Comparison of ENCODE assay signal across 11 cellular contexts in the genomic region with DNA sequence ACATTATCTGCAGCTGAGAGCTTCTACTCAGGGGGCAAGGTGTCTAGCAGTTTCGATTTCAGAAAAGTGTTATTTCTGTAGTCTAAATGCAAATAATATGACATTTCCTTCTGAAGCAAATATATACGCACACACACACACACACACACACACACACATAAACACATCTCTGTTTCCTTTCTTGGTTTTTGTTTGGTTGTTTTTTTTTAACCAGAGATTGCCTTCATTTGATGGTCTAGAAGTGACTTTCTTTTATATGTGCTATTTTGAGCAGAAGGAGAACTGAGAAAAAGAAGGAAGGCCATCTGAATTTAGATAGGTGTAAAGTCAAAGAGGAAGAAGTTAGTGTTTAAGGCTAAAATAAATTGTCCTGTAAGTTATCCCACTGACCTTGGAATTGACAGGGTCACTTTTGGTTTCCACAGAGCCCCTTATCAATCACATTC.
DNase-seq lines count a peak whose midpoint lies in the region; ATAC-seq and TF ChIP-seq lines count a peak whose summit lies in the region.
"Had no signal": no experiment of that assay in that cellular context is flagged by ENCODE, and none has a peak within 500 bp of the region (broad histone marks: within the 10 kb centered on the region; RNA-seq: fewer than 3 reads in every experiment).

No MANE protein-coding gene starts in this region.

- H3K4me1 ChIP-seq in mucosa of rectum (ENCODE audit: control insufficient read depth in 2 of 2, insufficient read depth in 2 of 2, low read length in 2 of 2): no peaks in the 10 kb centered on the region
- no peaks in the 10 kb centered on the region for H3K4me1 ChIP-seq in smooth muscle cell (ENCODE audit: low read depth)
- H3K4me1 ChIP-seq: pancreas had no signal

- H3K79me2 ChIP-seq in smooth muscle cell (ENCODE audit: low read depth): no peaks in the 10 kb centered on the region

- H3K4me3 ChIP-seq in mucosa of rectum (ENCODE audit: low read length in 2 of 2) (no peak overlapping the region), smooth muscle cell (no peak overlapping the region)
- H3K4me3 ChIP-seq: pancreas had no signal

- H3K9me3 ChIP-seq in mucosa of rectum (ENCODE audit: control insufficient read depth in 2 of 2, low read length in 2 of 2) (no peaks in the 10 kb centered on the region), smooth muscle cell (replicated peaks; ENCODE audit: low read depth) (no peaks in the 10 kb centered on the region)
- H3K9me3 ChIP-seq: pancreas had no signal

- H2AFZ ChIP-seq in smooth muscle cell (ENCODE audit: low read depth): no peak overlapping the region

- 93% methylated on average over 2 of the region's 2 CpGs for WGBS in smooth muscle cell (ENCODE audit: low lambda C conversion rate)

- H3K4me2 ChIP-seq in smooth muscle cell: no peak overlapping the region

- ATAC-seq in GM18907 (IDR thresholded peaks at IDR 0.05; ENCODE audit: unreplicated experiment) (peak; percentile 84), GM21825 (IDR thresholded peaks at IDR 0.05; ENCODE audit: unreplicated experiment) (peak; percentile 79), HG03378 (IDR thresholded peaks at IDR 0.05; ENCODE audit: unreplicated experiment) (peak; percentile 63)
- ATAC-seq: left lobe of liver, pancreas had no signal

- H3K27ac ChIP-seq in mucosa of rectum (ENCODE audit: low read depth in 2 of 2, low read length in 2 of 2) (peak overlapping the region; percentile 10 to 40), smooth muscle cell (ENCODE audit: low read depth) (no peak overlapping the region)
- H3K27ac ChIP-seq: pancreas had no signal

- H3K36me3 ChIP-seq in mucosa of rectum (ENCODE audit: control insufficient read depth in 2 of 2, insufficient read depth in 2 of 2, low read length in 2 of 2) (no peaks in the 10 kb centered on the region), smooth muscle cell (ENCODE audit: low read depth) (no peaks in the 10 kb centered on the region)
- H3K36me3 ChIP-seq: pancreas had no signal

- no peak for TF ChIP-seq CTCF in smooth muscle cell (IDR thresholded peaks at IDR 0.05; ENCODE audit: borderline replicate concordance, insufficient read depth, poor library complexity, severe bottlenecking)

- no peaks in the 10 kb centered on the region for H3F3A ChIP-seq in smooth muscle cell (ENCODE audit: low read depth)

- H4K20me1 ChIP-seq in smooth muscle cell (ENCODE audit: low read depth): no peaks in the 10 kb centered on the region

- H3K9ac ChIP-seq in mucosa of rectum (ENCODE audit: low read depth in 1 of 2, low read length in 2 of 2): no peak overlapping the region
- no peak overlapping the region for H3K9ac ChIP-seq in smooth muscle cell (ENCODE audit: low read depth)

- DNase-seq in smooth muscle cell (lab: John Stamatoyannopoulos, UW; ENCODE audit: unreplicated experiment): no peak
- DNase-seq in NCI-H128 (lab: John Stamatoyannopoulos, UW; ENCODE audit: unreplicated experiment): no peak
- no peak for DNase-seq in HPDE6-E6E7 (ENCODE audit: extremely low spot score)
- DNase-seq: DMS79, NCI-H2029, pancreas had no signal

- H3K27me3 ChIP-seq in mucosa of rectum (ENCODE audit: control insufficient read depth in 2 of 2, insufficient read depth in 2 of 2, low read length in 2 of 2): no peaks in the 10 kb centered on the region
- H3K27me3 ChIP-seq in smooth muscle cell (ENCODE audit: low read depth): no peaks in the 10 kb centered on the region
- H3K27me3 ChIP-seq: pancreas had no signal
